ENCODE assay signal across 27 cellular contexts in genomic region chr11:213111-213510, GRCh38. TPM values are rescaled to one million over a fixed set of nuclear protein-coding genes. Genes with fewer than 3 reads are reported as not detected.
DNase-seq lines count a peak whose midpoint lies in the region; ATAC-seq and TF ChIP-seq lines count a peak whose summit lies in the region.
"Had no signal": no experiment of that assay in that cellular context is flagged by ENCODE, and none has a peak within 500 bp of the region (broad histone marks: within the 10 kb centered on the region; RNA-seq: fewer than 3 reads in every experiment).

No MANE protein-coding gene starts in this region.

- H3K9me3 Mint-ChIP-seq in stimulated activated naive CD8-positive, alpha-beta T cell treated with anti-CD3 and anti-CD28 coated beads, Interleukin-15, Interleukin-2, amounts not matched to agents 100 ng/mL and 50 ng/mL, for 24 hours = no peaks in the 10 kb centered on the region
- H3K9me3 Mint-ChIP-seq in activated T-helper 17 cell treated with anti-CD3 and anti-CD28 coated beads, Interleukin-2, amount 50 U/mL, for 72 hours = no peaks in the 10 kb centered on the region
- no peaks in the 10 kb centered on the region for H3K9me3 Mint-ChIP-seq in neural crest cell
- H3K9me3 Mint-ChIP-seq: CD14-positive monocyte, nephron had no signal

- H3K27me3 Mint-ChIP-seq in stimulated activated naive CD8-positive, alpha-beta T cell treated with anti-CD3 and anti-CD28 coated beads, Interleukin-15, Interleukin-2, amounts not matched to agents 100 ng/mL and 50 ng/mL, for 24 hours = no peaks in the 10 kb centered on the region
- no peaks in the 10 kb centered on the region for H3K27me3 Mint-ChIP-seq in activated T-helper 17 cell treated with anti-CD3 and anti-CD28 coated beads, Interleukin-2, amount 50 U/mL, for 72 hours
- H3K27me3 Mint-ChIP-seq in neural crest cell (ENCODE audit: low read depth) = no peaks in the 10 kb centered on the region

- no peak for ATAC-seq in stimulated activated naive CD8-positive, alpha-beta T cell treated with anti-CD3 and anti-CD28 coated beads, Interleukin-15, Interleukin-2, amounts not matched to agents 100 U/mL and 50 U/mL, for 24 hours
- no peak for ATAC-seq in activated T-helper 17 cell treated with anti-CD3 and anti-CD28 coated beads, Interleukin-2, amount 50 U/mL, for 72 hours (replicated peaks)
- ATAC-seq: HCT116, pancreas had no signal

- no peak overlapping the region for H3K4me3 Mint-ChIP-seq in stimulated activated naive CD8-positive, alpha-beta T cell treated with anti-CD3 and anti-CD28 coated beads, Interleukin-15, Interleukin-2, amounts not matched to agents 100 ng/mL and 50 ng/mL, for 24 hours
- H3K4me3 Mint-ChIP-seq in activated T-helper 17 cell treated with anti-CD3 and anti-CD28 coated beads, Interleukin-2, amount 50 U/mL, for 72 hours = no peak overlapping the region
- H3K4me3 Mint-ChIP-seq in neural crest cell = peak overlapping the region; percentile 16
- H3K4me3 Mint-ChIP-seq: CD14-positive monocyte, nephron had no signal

- no peak for DNase-seq in stimulated activated naive CD8-positive, alpha-beta T cell treated with anti-CD3 and anti-CD28 coated beads, Interleukin-15, Interleukin-2, amounts not matched to agents 100 U/mL and 50 U/mL, for 24 hours
- no peak for DNase-seq in neural crest cell (ENCODE audit: low read depth, low spot score)
- no peak for DNase-seq in stimulated activated CD4-positive, alpha-beta T cell treated with anti-CD3 and anti-CD28 coated beads, Interleukin-2, amount 100 ng/mL, for 48 hours
- DNase-seq in SHP77 (lab: John Stamatoyannopoulos, UW) = no peak
- no peak for DNase-seq in NOMO-1 treated with DMSO at 0.1 percent for 48 hours (lab: John Stamatoyannopoulos, UW; ENCODE audit: unreplicated experiment)
- DNase-seq: activated CD4-positive, alpha-beta T cell treated with anti-CD3 and anti-CD28 coated beads for 48 hours; activated CD8-positive, alpha-beta memory T cell treated with anti-CD3 and anti-CD28 coated beads, Interleukin-2, amount 50 U/mL, for 4 hours; amygdala; Calu3; DMS79 treated with DMSO at 0.1 percent for 48 hours; effector CD4-positive, alpha-beta T cell; midbrain; NCI-H446 treated with DMSO at 0.1 percent for 48 hours; spleen; stimulated activated CD4-positive, alpha-beta T cell treated with anti-CD3 and anti-CD28 coated beads, Interleukin-4, amount 100 ng/mL, for 1 hour had no signal

- H3K27ac Mint-ChIP-seq in stimulated activated naive CD8-positive, alpha-beta T cell treated with anti-CD3 and anti-CD28 coated beads, Interleukin-15, Interleukin-2, amounts not matched to agents 100 ng/mL and 50 ng/mL, for 24 hours = peak overlapping the region; percentile 0
- H3K27ac Mint-ChIP-seq in activated T-helper 17 cell treated with anti-CD3 and anti-CD28 coated beads, Interleukin-2, amount 50 U/mL, for 72 hours = peak overlapping the region; percentile 31
- H3K27ac Mint-ChIP-seq in neural crest cell (ENCODE audit: unreplicated experiment) = no peak overlapping the region
- H3K27ac Mint-ChIP-seq: nephron had no signal

- peaks cover 32% of the 10 kb centered on the region for H3K4me1 Mint-ChIP-seq in stimulated activated naive CD8-positive, alpha-beta T cell treated with anti-CD3 and anti-CD28 coated beads, Interleukin-15, Interleukin-2, amounts not matched to agents 100 ng/mL and 50 ng/mL, for 24 hours (ENCODE audit: low read depth)
- H3K4me1 Mint-ChIP-seq in activated T-helper 17 cell treated with anti-CD3 and anti-CD28 coated beads, Interleukin-2, amount 50 U/mL, for 72 hours = peaks cover 12% of the 10 kb centered on the region
- peaks cover 14% of the 10 kb centered on the region for H3K4me1 Mint-ChIP-seq in neural crest cell

- peaks cover 52% of the 10 kb centered on the region for H3K36me3 Mint-ChIP-seq in stimulated activated naive CD8-positive, alpha-beta T cell treated with anti-CD3 and anti-CD28 coated beads, Interleukin-15, Interleukin-2, amounts not matched to agents 100 ng/mL and 50 ng/mL, for 24 hours (ENCODE audit: low read depth)
- peaks cover 82% of the 10 kb centered on the region for H3K36me3 Mint-ChIP-seq in activated T-helper 17 cell treated with anti-CD3 and anti-CD28 coated beads, Interleukin-2, amount 50 U/mL, for 72 hours (ENCODE audit: low read depth)
- peaks cover 6% of the 10 kb centered on the region for H3K36me3 Mint-ChIP-seq in neural crest cell (ENCODE audit: low read depth)

- TF ChIP-seq CTCF in neural crest cell (conservative IDR thresholded peaks at IDR 0.05) = no peak

RNA-seq across cellular contexts. Expression of gene RIC8A, which starts 5.6 kb away (rescaled TPM):
- total RNA-seq in activated T-helper 17 cell treated with anti-CD3 and anti-CD28 coated beads, Interleukin-2, amount 50 U/mL, for 72 hours = 100 to 1,000 TPM; 118 to 139 TPM
- 115 and 122 TPM in 2 replicates for total RNA-seq in neural crest cell

RNA-seq across cellular contexts. Expression of gene BET1L, which starts 5.9 kb away (rescaled TPM):
- 10 to 100 TPM; 32.5 to 84.3 TPM for total RNA-seq in activated T-helper 17 cell treated with anti-CD3 and anti-CD28 coated beads, Interleukin-2, amount 50 U/mL, for 72 hours
- 41.3 and 44.3 TPM in 2 replicates for total RNA-seq in neural crest cell

RNA-seq across cellular contexts. Expression of gene SCGB1C1, which starts 20.2 kb away (rescaled TPM):
- not detected for total RNA-seq in activated T-helper 17 cell treated with anti-CD3 and anti-CD28 coated beads, Interleukin-2, amount 50 U/mL, for 72 hours
- not detected in 2 replicates for total RNA-seq in neural crest cell
- total RNA-seq: breast epithelium, Calu3, fibroblast of villous mesenchyme, LHCN-M2, lower leg skin, spleen, temporal lobe, uterus had no signal

RNA-seq across cellular contexts. Expression of gene SIRT3, which starts 23.0 kb away (rescaled TPM):
- 10 to 100 TPM; 16.5 to 48.5 TPM for total RNA-seq in activated T-helper 17 cell treated with anti-CD3 and anti-CD28 coated beads, Interleukin-2, amount 50 U/mL, for 72 hours
- total RNA-seq in neural crest cell = 23.3 and 24.0 TPM in 2 replicates

RNA-seq across cellular contexts. Expression of gene PSMD13, which starts 23.7 kb away (rescaled TPM):
- 100 to 1,000 TPM; 153 to 211 TPM for total RNA-seq in activated T-helper 17 cell treated with anti-CD3 and anti-CD28 coated beads, Interleukin-2, amount 50 U/mL, for 72 hours
- 136 and 146 TPM in 2 replicates for total RNA-seq in neural crest cell
